ENCODE assay signal across 1 cellular context in genomic region chr16:4477966-4478365, GRCh38.
TF ChIP-seq lines count a peak whose summit lies in the region.

No MANE protein-coding gene starts in this region.

TF ChIP-seq in WTC11, 78 proteins besides CTCF, POLR2A, EP300 and RAD21 (continued from another document):
- TF ChIP-seq PRDM15 (CRISPR knock-in tag; IDR thresholded peaks at IDR 0.05) (no peak), CBFB (CRISPR knock-in tag; IDR thresholded peaks at IDR 0.05; ENCODE audit: low read depth) (no peak), MXD4 (CRISPR knock-in tag; IDR thresholded peaks at IDR 0.05; ENCODE audit: borderline replicate concordance) (no peak)
- TF ChIP-seq, protein P1, sequence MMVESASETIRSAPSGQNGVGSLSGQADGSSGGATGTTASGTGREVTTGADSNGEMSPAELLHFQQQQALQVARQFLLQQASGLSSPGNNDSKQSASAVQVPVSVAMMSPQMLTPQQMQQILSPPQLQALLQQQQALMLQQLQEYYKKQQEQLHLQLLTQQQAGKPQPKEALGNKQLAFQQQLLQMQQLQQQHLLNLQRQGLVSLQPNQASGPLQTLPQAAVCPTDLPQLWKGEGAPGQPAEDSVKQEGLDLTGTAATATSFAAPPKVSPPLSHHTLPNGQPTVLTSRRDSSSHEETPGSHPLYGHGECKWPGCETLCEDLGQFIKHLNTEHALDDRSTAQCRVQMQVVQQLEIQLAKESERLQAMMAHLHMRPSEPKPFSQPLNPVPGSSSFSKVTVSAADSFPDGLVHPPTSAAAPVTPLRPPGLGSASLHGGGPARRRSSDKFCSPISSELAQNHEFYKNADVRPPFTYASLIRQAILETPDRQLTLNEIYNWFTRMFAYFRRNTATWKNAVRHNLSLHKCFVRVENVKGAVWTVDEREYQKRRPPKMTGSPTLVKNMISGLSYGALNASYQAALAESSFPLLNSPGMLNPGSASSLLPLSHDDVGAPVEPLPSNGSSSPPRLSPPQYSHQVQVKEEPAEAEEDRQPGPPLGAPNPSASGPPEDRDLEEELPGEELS (CRISPR knock-in tag; IDR thresholded peaks at IDR 0.05): no peak
TF ChIP-seq in WTC11: peak in this region for 0.
